In genomic region chr1:156937883-156938282, GRCh38 we compare ENCODE assay signal across 32 cellular contexts. TPM values are rescaled to one million over a fixed set of nuclear protein-coding genes. Genes with fewer than 3 reads are reported as not detected.
"Had no signal": no experiment of that assay in that cellular context is flagged by ENCODE, and none has a peak within 500 bp of the region (broad histone marks: within the 10 kb centered on the region; RNA-seq: fewer than 3 reads in every experiment).

No MANE protein-coding gene starts in this region.

- H3K4me1 Mint-ChIP-seq: memory B cell; natural killer cell; stimulated activated memory B cell treated with anti-CD40 and anti-IgM and Interleukin-4, amounts not matched to agents 10 μg/mL and 1 μg/mL and 100 μg/mL, for 72 hours had no signal

- H3K9me3 Mint-ChIP-seq: dendritic cell treated with granulocyte-macrophage colony-stimulating factor and Interleukin-4, amounts not matched to agents 40 ng/mL and 50 ng/mL, for 4 days; endodermal cell; memory B cell; natural killer cell; neural progenitor cell; stimulated activated memory B cell treated with anti-CD40 and anti-IgM and Interleukin-4, amounts not matched to agents 10 μg/mL and 1 μg/mL and 100 μg/mL, for 72 hours had no signal

- H3K9me3 ChIP-seq: colonic mucosa, esophagus muscularis mucosa, gastroesophageal sphincter, heart left ventricle, psoas muscle, sigmoid colon, testis, tibial artery, upper lobe of left lung had no signal

- H3K27ac Mint-ChIP-seq: dendritic cell treated with granulocyte-macrophage colony-stimulating factor and Interleukin-4, amounts not matched to agents 40 ng/mL and 50 ng/mL, for 4 days; endodermal cell; memory B cell; natural killer cell; neural progenitor cell; stimulated activated memory B cell treated with anti-CD40 and anti-IgM and Interleukin-4, amounts not matched to agents 10 μg/mL and 1 μg/mL and 100 μg/mL, for 72 hours had no signal

- H3K36me3 Mint-ChIP-seq: natural killer cell had no signal

- H3K27me3 ChIP-seq: colonic mucosa, esophagus muscularis mucosa, foreskin keratinocyte, gastroesophageal sphincter, heart left ventricle, hepatocyte, neural progenitor cell, sigmoid colon, testis, tibial artery, upper lobe of left lung had no signal

- H3K4me3 ChIP-seq: colonic mucosa, esophagus muscularis mucosa, gastroesophageal sphincter, heart left ventricle, hepatocyte, lung, neural progenitor cell, psoas muscle, sigmoid colon, testis, tibial artery, upper lobe of left lung had no signal

- H3K4me1 ChIP-seq: colonic mucosa, esophagus muscularis mucosa, foreskin keratinocyte, gastroesophageal sphincter, heart left ventricle, psoas muscle, sigmoid colon, testis, tibial artery, upper lobe of left lung had no signal

- H3K36me3 ChIP-seq: neural progenitor cell had no signal

- DNase-seq: colonic mucosa; effector CD8-positive, alpha-beta T cell; endodermal cell; foreskin keratinocyte; heart left ventricle; kidney; natural killer cell; nucleus accumbens; right cardiac atrium; sigmoid colon; stimulated activated CD4-positive, alpha-beta T cell treated with anti-CD3 and anti-CD28 coated beads, Interleukin-4, amount 100 ng/mL, for 4 hours; stimulated activated naive CD8-positive, alpha-beta T cell treated with anti-CD3 and anti-CD28 coated beads, Interleukin-15, Interleukin-2, amounts not matched to agents 100 U/mL and 50 U/mL, for 24 hours; substantia nigra; testis; tibial artery; upper lobe of left lung had no signal

- H3K4me3 Mint-ChIP-seq: dendritic cell treated with granulocyte-macrophage colony-stimulating factor and Interleukin-4, amounts not matched to agents 40 ng/mL and 50 ng/mL, for 4 days; endodermal cell; memory B cell; natural killer cell; neural progenitor cell; stimulated activated memory B cell treated with anti-CD40 and anti-IgM and Interleukin-4, amounts not matched to agents 10 μg/mL and 1 μg/mL and 100 μg/mL, for 72 hours had no signal

- H3K27ac ChIP-seq: colonic mucosa, esophagus muscularis mucosa, foreskin keratinocyte, gastroesophageal sphincter, heart left ventricle, hepatocyte, neural progenitor cell, psoas muscle, sigmoid colon, testis, tibial artery, upper lobe of left lung had no signal

- H3K27me3 Mint-ChIP-seq: dendritic cell treated with granulocyte-macrophage colony-stimulating factor and Interleukin-4, amounts not matched to agents 40 ng/mL and 50 ng/mL, for 4 days had no signal

- ATAC-seq: foreskin keratinocyte; gastroesophageal sphincter; heart left ventricle; left lobe of liver; natural killer cell; psoas muscle; right cardiac atrium; stimulated activated memory B cell treated with anti-CD40 and anti-IgM and Interleukin-4, amounts not matched to agents 10 μg/mL and 1 μg/mL and 100 μg/mL, for 72 hours; stimulated activated naive CD8-positive, alpha-beta T cell treated with anti-CD3 and anti-CD28 coated beads, Interleukin-15, Interleukin-2, amounts not matched to agents 100 U/mL and 50 U/mL, for 24 hours had no signal

RNA-seq across cellular contexts. Expression of gene LRRC71, which starts 17.5 kb away (rescaled TPM):
- total RNA-seq: colonic mucosa, endodermal cell, epithelial cell of proximal tubule, esophagus muscularis mucosa, fibroblast of lung, foreskin keratinocyte, hepatocyte, left lobe of liver, liver, mononuclear cell, natural killer cell, psoas muscle, renal cortical epithelial cell, sigmoid colon, skeletal muscle tissue had no signal
